ENCODE assay signal across 8 cellular contexts in genomic region chr18:48455555-48456478, GRCh38. TPM values are rescaled to one million over a fixed set of nuclear protein-coding genes. Genes with fewer than 3 reads are reported as not detected.
DNase-seq lines count a peak whose midpoint lies in the region; ATAC-seq and TF ChIP-seq lines count a peak whose summit lies in the region.

No MANE protein-coding gene starts in this region.

- H3K27me3 ChIP-seq in osteoblast (ENCODE audit: insufficient read depth, low read length): peaks cover 16% of the 10 kb centered on the region

- no peak for TF ChIP-seq CTCF in osteoblast (IDR thresholded peaks at IDR 0.05; ENCODE audit: extremely low read depth, low read depth, low read length)
- TF ChIP-seq CTCF in GM13976 (IDR thresholded peaks at IDR 0.05; ENCODE audit: borderline replicate concordance, control extremely low read depth, extremely low read depth, insufficient read depth, missing control alignments): no peak

- no peaks in the 10 kb centered on the region for H3K79me2 ChIP-seq in osteoblast (ENCODE audit: insufficient read depth, low read length)

- peak overlapping the region; percentile 30 for H3K4me2 ChIP-seq in osteoblast (ENCODE audit: insufficient read depth, low read length)

- peaks cover 36% of the 10 kb centered on the region for H3K4me1 ChIP-seq in osteoblast (ENCODE audit: insufficient read depth, low read length)

- no peak overlapping the region for H2AFZ ChIP-seq in osteoblast (ENCODE audit: low read length)

- no peak overlapping the region for H3K4me3 ChIP-seq in osteoblast (ENCODE audit: insufficient read depth, low read length)

- no peak overlapping the region for H3K27ac ChIP-seq in osteoblast (ENCODE audit: low read depth, low read length)

- ATAC-seq in GM18511 (IDR thresholded peaks at IDR 0.05; ENCODE audit: unreplicated experiment) (no peak), GM21360 (IDR thresholded peaks at IDR 0.05; ENCODE audit: unreplicated experiment) (no peak)

- peaks cover 2% of the 10 kb centered on the region for H4K20me1 ChIP-seq in osteoblast (ENCODE audit: insufficient read depth, low read length)

- no peaks in the 10 kb centered on the region for H3K9me3 ChIP-seq in osteoblast (ENCODE audit: low read depth, low read length)

- no peaks in the 10 kb centered on the region for H3K36me3 ChIP-seq in osteoblast (ENCODE audit: insufficient read depth, low read length)

- in situ Hi-C loops in GM13976 (cut with MboI; ENCODE audit: low sequenced_read_pairs, unreplicated experiment): no loop called here

- peak; percentile 80 for DNase-seq in Daoy (ENCODE audit: low read depth)
- peak; percentile 29 for DNase-seq in T follicular helper cell (ENCODE audit: low read depth)
- DNase-seq in brain pericyte (ENCODE audit: low read depth, low spot score): peak; percentile 33
- DNase-seq in osteoblast (ENCODE audit: insufficient read length, low spot score, missing footprints): peak; percentile 95
- no peak for DNase-seq in GM19240 (ENCODE audit: insufficient read length, low spot score)
- DNase-seq in GM13976 (ENCODE audit: low spot score): no peak

RNA-seq across cellular contexts. Expression of gene ZBTB7C, which starts 46.6 kb away (rescaled TPM):
- 0.21 and 0.29 TPM in 2 replicates for total RNA-seq in Daoy (2014; rRNA removed; shearing (Covaris generic))
- 0.29 and 0.36 TPM in 2 replicates for total RNA-seq in osteoblast

Comparison
In these comparisons a context has a peak if more than half of its experiments do, and no peak if none do; other contexts are left out.
1. DNase-seq: peak in Daoy (single experiment), T follicular helper cell (single experiment), brain pericyte (single experiment) and osteoblast (single experiment); none in GM19240 (single experiment) and GM13976 (single experiment).